21 cellular contexts compared by ENCODE assay signal in the genomic region with DNA sequence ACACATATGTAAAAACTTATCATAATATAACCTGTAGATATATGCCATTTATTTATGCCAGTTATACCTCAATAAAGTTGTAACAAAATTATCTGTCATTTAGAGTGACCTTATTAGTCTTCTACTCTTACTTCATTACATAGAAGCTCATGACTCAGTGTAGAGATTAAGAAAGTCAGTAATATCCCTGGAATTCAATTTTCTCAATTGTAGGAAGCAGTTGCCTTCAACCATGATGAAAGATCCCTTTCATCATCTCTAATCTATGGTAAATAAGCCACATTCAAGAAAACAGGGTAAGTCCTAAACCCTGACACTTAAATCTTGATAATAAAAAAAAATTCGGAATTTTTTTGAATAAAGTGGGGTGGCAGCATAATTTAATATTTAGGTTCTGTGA.
"Had no signal": no experiment of that assay in that cellular context is flagged by ENCODE, and none has a peak within 500 bp of the region (broad histone marks: within the 10 kb centered on the region; RNA-seq: fewer than 3 reads in every experiment).

No MANE protein-coding gene starts in this region.

- H3K27ac ChIP-seq: esophagus muscularis mucosa, right atrium auricular region, transverse colon, vagina had no signal

- H3K4me3 ChIP-seq: esophagus muscularis mucosa, right atrium auricular region, transverse colon, vagina had no signal

- H3K9me3 Mint-ChIP-seq: activated CD8-positive, alpha-beta T cell treated with anti-CD3 and anti-CD28 coated beads for 36 hours; activated T-helper 2 cell treated with anti-CD3 and anti-CD28 coated beads, Interferon-gamma antibody, Interleukin-2, Interleukin-4, amounts not matched to agents 10 μg/mL and 5 μg/mL and 100 μg/mL, durations not matched to agents 14 hours and 24 hours and 36 hours; stimulated activated naive CD8-positive, alpha-beta T cell treated with anti-CD3 and anti-CD28 coated beads, Interleukin-15, Interleukin-2, amounts not matched to agents 100 ng/mL and 50 ng/mL, for 24 hours had no signal

- H3K4me3 Mint-ChIP-seq: activated CD4-positive, alpha-beta T cell treated with anti-CD3 and anti-CD28 coated beads, Interleukin-2, amount 10 ng/mL, durations not matched to agents 24 days and 14 days; activated CD8-positive, alpha-beta T cell treated with anti-CD3 and anti-CD28 coated beads for 36 hours; activated T-cell treated with anti-CD3 and anti-CD28 coated beads, Interleukin-2, amount 50 U/mL, for 24 hours; brain; memory B cell; stimulated activated naive CD8-positive, alpha-beta T cell treated with anti-CD3 and anti-CD28 coated beads, Interleukin-15, Interleukin-2, amounts not matched to agents 100 ng/mL and 50 ng/mL, for 24 hours had no signal

- H3K4me1 Mint-ChIP-seq: activated CD4-positive, alpha-beta T cell treated with anti-CD3 and anti-CD28 coated beads, Interleukin-2, amount 10 ng/mL, durations not matched to agents 24 days and 14 days; brain; memory B cell had no signal

- H3K27me3 Mint-ChIP-seq: activated CD4-positive, alpha-beta T cell treated with anti-CD3 and anti-CD28 coated beads, Interleukin-2, amount 10 ng/mL, durations not matched to agents 24 days and 14 days; activated CD8-positive, alpha-beta T cell treated with anti-CD3 and anti-CD28 coated beads for 36 hours; activated T-cell treated with anti-CD3 and anti-CD28 coated beads, Interleukin-2, amount 50 U/mL, for 24 hours; progenitor cell of endocrine pancreas; stimulated activated naive CD8-positive, alpha-beta T cell treated with anti-CD3 and anti-CD28 coated beads, Interleukin-15, Interleukin-2, amounts not matched to agents 100 ng/mL and 50 ng/mL, for 24 hours had no signal

- H3K9me3 ChIP-seq: right atrium auricular region, vagina had no signal

- H3K4me1 ChIP-seq: esophagus muscularis mucosa, right atrium auricular region, transverse colon, vagina had no signal

- H3K36me3 Mint-ChIP-seq: brain, memory B cell had no signal

- H3K27ac Mint-ChIP-seq: activated CD4-positive, alpha-beta T cell treated with anti-CD3 and anti-CD28 coated beads, Interleukin-2, amount 10 ng/mL, durations not matched to agents 24 days and 14 days; activated CD8-positive, alpha-beta T cell treated with anti-CD3 and anti-CD28 coated beads for 36 hours; activated T-cell treated with anti-CD3 and anti-CD28 coated beads, Interleukin-2, amount 50 U/mL, for 24 hours; activated T-helper 2 cell treated with anti-CD3 and anti-CD28 coated beads, Interferon-gamma antibody, Interleukin-2, Interleukin-4, amounts not matched to agents 10 μg/mL and 5 μg/mL and 100 μg/mL, durations not matched to agents 14 hours and 24 hours and 36 hours; brain; memory B cell; progenitor cell of endocrine pancreas; stimulated activated naive CD8-positive, alpha-beta T cell treated with anti-CD3 and anti-CD28 coated beads, Interleukin-15, Interleukin-2, amounts not matched to agents 100 ng/mL and 50 ng/mL, for 24 hours had no signal

- DNase-seq: activated CD4-positive, alpha-beta T cell treated with anti-CD3 and anti-CD28 coated beads, Interleukin-2, amount 10 ng/mL, durations not matched to agents 24 days and 14 days; activated CD8-positive, alpha-beta T cell treated with anti-CD3 and anti-CD28 coated beads for 36 hours; activated naive CD4-positive, alpha-beta T cell treated with Interleukin-2 at 50 U/mL for 16 hours; activated T-cell treated with anti-CD3 and anti-CD28 coated beads, Interleukin-2, amount 50 U/mL, for 24 hours; anterior cingulate cortex; effector CD4-positive, alpha-beta T cell; hypothalamus; kidney glomerular epithelial cell; left ventricle myocardium superior; T-helper 1 cell; T1000; transverse colon had no signal

- FAIRE-seq: frontal cortex had no signal

- ATAC-seq: activated CD8-positive, alpha-beta T cell treated with anti-CD3 and anti-CD28 coated beads for 36 hours; left ventricle myocardium superior had no signal

- H3K27me3 ChIP-seq: esophagus muscularis mucosa, right atrium auricular region, transverse colon, vagina had no signal

- H3K36me3 ChIP-seq: esophagus muscularis mucosa, right atrium auricular region, transverse colon, vagina had no signal
